ENCODE assay signal across 1 cellular context in genomic region chr1:15152318-15153183, GRCh38.
A peak's percentile ranks its signal among the peaks of the same experiment; 100 is the strongest.
TF ChIP-seq lines count a peak whose summit lies in the region.

No MANE protein-coding gene starts in this region.

TF ChIP-seq in K562, 482 proteins besides CTCF, POLR2A, EP300 and RAD21 (continued from another document and continues in another):
- TF ChIP-seq FOXP4 (CRISPR knock-in tag; IDR thresholded peaks at IDR 0.05; ENCODE audit: borderline replicate concordance) (no peak), ZFP36 (IDR thresholded peaks at IDR 0.05; ENCODE audit: low read depth, low read length, partially characterized antibody) (peak; percentile 8), DEAF1 (CRISPR knock-in tag; IDR thresholded peaks at IDR 0.05) (peak; percentile 66; the same call in 1 of the 2 replicates), ZSCAN32 (CRISPR knock-in tag; IDR thresholded peaks at IDR 0.05) (no peak), KLF10 (CRISPR knock-in tag; IDR thresholded peaks at IDR 0.05) (no peak), DMBX1 (CRISPR knock-in tag; IDR thresholded peaks at IDR 0.05; ENCODE audit: borderline replicate concordance) (no peak), PCBP2 (IDR thresholded peaks at IDR 0.05; ENCODE audit: low read depth, low read length, poor library complexity, severe bottlenecking) (no peak), RHOXF2B (CRISPR knock-in tag; conservative IDR thresholded peaks at IDR 0.05) (no peak), ETV6 (IDR thresholded peaks at IDR 0.05; ENCODE audit: borderline replicate concordance in 1 of 2, low read depth in 2 of 2, low read length in 1 of 2) (no peak), ETV6 (CRISPR knock-in tag; IDR thresholded peaks at IDR 0.05; ENCODE audit: borderline replicate concordance) (no peak), ZNF232 (CRISPR knock-in tag; IDR thresholded peaks at IDR 0.05) (no peak), ZKSCAN8 (CRISPR knock-in tag; IDR thresholded peaks at IDR 0.05) (no peak), TAF15 (IDR thresholded peaks at IDR 0.05; ENCODE audit: low read depth, low read length) (no peak), NCOA6 (IDR thresholded peaks at IDR 0.05) (no peak), ZBTB9 (CRISPR knock-in tag; IDR thresholded peaks at IDR 0.05) (no peak), CC2D1A (IDR thresholded peaks at IDR 0.05) (0 out of 2 replicates have a peak, but pooled peaks have one; percentile 53), CBFB (CRISPR knock-in tag; IDR thresholded peaks at IDR 0.05) (no peak), ZNF324 (CRISPR knock-in tag; IDR thresholded peaks at IDR 0.05) (no peak), ZC3H11A (IDR thresholded peaks at IDR 0.05; ENCODE audit: low read depth, low read length) (0 out of 2 replicates have a peak, but pooled peaks have one; percentile 16), ZNF146 (CRISPR knock-in tag; IDR thresholded peaks at IDR 0.05; ENCODE audit: unreplicated experiment) (no peak), TCF3 (CRISPR knock-in tag; IDR thresholded peaks at IDR 0.05) (0 out of 2 replicates have a peak, but pooled peaks have one; percentile 8), FIP1L1 (IDR thresholded peaks at IDR 0.05; ENCODE audit: low read depth, low read length, poor library complexity, severe bottlenecking) (no peak), TEAD4 (IDR thresholded peaks at IDR 0.05; ENCODE audit: low read length) (0 out of 2 replicates have a peak, but pooled peaks have one; percentile 12), TEAD4 (CRISPR knock-in tag; IDR thresholded peaks at IDR 0.05; ENCODE audit: borderline replicate concordance) (no peak), KAT8 (IDR thresholded peaks at IDR 0.05; ENCODE audit: low read depth) (no peak), IFI16 (CRISPR knock-in tag; IDR thresholded peaks at IDR 0.05) (no peak), ZNF347 (CRISPR knock-in tag; IDR thresholded peaks at IDR 0.05; ENCODE audit: low read depth) (no peak), RFX1 (IDR thresholded peaks at IDR 0.05) (no peak), OTX1 (CRISPR knock-in tag; IDR thresholded peaks at IDR 0.05) (no peak), NEUROD1 (IDR thresholded peaks at IDR 0.05; ENCODE audit: borderline replicate concordance, low read depth, low read length, partially characterized antibody) (peak; percentile 29), NRF1 (conservative IDR thresholded peaks at IDR 0.05 in 1 of 2, IDR thresholded peaks at IDR 0.05 in 1 of 2) (no peak), ZNF507 (tag; conservative IDR thresholded peaks at IDR 0.05) (no peak), CEBPG (CRISPR knock-in tag; IDR thresholded peaks at IDR 0.05) (no peak), CEBPG (tag; conservative IDR thresholded peaks at IDR 0.05 in 1 of 2, IDR thresholded peaks at IDR 0.05 in 1 of 2) (no peak), GABPB1 (CRISPR knock-in tag; IDR thresholded peaks at IDR 0.05) (no peak), MTA3 (IDR thresholded peaks at IDR 0.05; ENCODE audit: borderline replicate concordance) (0 out of 2 replicates have a peak, but pooled peaks have one; percentile 16), NELFE (IDR thresholded peaks at IDR 0.05; ENCODE audit: insufficient read depth, insufficient read length) (no peak), E2F3 (CRISPR knock-in tag; IDR thresholded peaks at IDR 0.05) (no peak)
- TF ChIP-seq, protein P1, sequence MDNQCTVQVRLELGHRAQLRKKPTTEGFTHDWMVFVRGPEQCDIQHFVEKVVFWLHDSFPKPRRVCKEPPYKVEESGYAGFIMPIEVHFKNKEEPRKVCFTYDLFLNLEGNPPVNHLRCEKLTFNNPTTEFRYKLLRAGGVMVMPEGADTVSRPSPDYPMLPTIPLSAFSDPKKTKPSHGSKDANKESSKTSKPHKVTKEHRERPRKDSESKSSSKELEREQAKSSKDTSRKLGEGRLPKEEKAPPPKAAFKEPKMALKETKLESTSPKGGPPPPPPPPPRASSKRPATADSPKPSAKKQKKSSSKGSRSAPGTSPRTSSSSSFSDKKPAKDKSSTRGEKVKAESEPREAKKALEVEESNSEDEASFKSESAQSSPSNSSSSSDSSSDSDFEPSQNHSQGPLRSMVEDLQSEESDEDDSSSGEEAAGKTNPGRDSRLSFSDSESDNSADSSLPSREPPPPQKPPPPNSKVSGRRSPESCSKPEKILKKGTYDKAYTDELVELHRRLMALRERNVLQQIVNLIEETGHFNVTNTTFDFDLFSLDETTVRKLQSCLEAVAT (IDR thresholded peaks at IDR 0.05) = no peak
- TF ChIP-seq, protein P2, sequence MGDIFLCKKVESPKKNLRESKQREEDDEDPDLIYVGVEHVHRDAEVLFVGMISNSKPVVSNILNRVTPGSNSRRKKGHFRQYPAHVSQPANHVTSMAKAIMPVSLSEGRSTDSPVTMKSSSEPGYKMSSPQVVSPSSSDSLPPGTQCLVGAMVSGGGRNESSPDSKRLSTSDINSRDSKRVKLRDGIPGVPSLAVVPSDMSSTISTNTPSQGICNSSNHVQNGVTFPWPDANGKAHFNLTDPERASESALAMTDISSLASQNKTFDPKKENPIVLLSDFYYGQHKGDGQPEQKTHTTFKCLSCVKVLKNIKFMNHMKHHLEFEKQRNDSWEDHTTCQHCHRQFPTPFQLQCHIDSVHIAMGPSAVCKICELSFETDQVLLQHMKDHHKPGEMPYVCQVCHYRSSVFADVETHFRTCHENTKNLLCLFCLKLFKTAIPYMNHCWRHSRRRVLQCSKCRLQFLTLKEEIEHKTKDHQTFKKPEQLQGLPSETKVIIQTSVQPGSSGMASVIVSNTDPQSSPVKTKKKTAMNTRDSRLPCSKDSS (IDR thresholded peaks at IDR 0.05; ENCODE audit: low read depth, partially characterized antibody) = no peak
- TF ChIP-seq, protein P3, sequence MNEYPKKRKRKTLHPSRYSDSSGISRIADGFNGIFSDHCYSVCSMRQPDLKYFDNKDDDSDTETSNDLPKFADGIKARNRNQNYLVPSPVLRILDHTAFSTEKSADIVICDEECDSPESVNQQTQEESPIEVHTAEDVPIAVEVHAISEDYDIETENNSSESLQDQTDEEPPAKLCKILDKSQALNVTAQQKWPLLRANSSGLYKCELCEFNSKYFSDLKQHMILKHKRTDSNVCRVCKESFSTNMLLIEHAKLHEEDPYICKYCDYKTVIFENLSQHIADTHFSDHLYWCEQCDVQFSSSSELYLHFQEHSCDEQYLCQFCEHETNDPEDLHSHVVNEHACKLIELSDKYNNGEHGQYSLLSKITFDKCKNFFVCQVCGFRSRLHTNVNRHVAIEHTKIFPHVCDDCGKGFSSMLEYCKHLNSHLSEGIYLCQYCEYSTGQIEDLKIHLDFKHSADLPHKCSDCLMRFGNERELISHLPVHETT (CRISPR knock-in tag; conservative IDR thresholded peaks at IDR 0.05 in 1 of 2, IDR thresholded peaks at IDR 0.05 in 1 of 2) = no peak
- TF ChIP-seq, protein P4, sequence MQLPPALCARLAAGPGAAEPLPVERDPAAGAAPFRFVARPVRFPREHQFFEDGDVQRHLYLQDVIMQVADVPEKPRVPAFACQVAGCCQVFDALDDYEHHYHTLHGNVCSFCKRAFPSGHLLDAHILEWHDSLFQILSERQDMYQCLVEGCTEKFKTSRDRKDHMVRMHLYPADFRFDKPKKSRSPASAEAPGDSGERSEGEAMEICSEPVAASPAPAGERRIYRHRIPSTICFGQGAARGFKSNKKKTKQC (CRISPR knock-in tag; IDR thresholded peaks at IDR 0.05) = no peak
- TF ChIP-seq, protein P5, sequence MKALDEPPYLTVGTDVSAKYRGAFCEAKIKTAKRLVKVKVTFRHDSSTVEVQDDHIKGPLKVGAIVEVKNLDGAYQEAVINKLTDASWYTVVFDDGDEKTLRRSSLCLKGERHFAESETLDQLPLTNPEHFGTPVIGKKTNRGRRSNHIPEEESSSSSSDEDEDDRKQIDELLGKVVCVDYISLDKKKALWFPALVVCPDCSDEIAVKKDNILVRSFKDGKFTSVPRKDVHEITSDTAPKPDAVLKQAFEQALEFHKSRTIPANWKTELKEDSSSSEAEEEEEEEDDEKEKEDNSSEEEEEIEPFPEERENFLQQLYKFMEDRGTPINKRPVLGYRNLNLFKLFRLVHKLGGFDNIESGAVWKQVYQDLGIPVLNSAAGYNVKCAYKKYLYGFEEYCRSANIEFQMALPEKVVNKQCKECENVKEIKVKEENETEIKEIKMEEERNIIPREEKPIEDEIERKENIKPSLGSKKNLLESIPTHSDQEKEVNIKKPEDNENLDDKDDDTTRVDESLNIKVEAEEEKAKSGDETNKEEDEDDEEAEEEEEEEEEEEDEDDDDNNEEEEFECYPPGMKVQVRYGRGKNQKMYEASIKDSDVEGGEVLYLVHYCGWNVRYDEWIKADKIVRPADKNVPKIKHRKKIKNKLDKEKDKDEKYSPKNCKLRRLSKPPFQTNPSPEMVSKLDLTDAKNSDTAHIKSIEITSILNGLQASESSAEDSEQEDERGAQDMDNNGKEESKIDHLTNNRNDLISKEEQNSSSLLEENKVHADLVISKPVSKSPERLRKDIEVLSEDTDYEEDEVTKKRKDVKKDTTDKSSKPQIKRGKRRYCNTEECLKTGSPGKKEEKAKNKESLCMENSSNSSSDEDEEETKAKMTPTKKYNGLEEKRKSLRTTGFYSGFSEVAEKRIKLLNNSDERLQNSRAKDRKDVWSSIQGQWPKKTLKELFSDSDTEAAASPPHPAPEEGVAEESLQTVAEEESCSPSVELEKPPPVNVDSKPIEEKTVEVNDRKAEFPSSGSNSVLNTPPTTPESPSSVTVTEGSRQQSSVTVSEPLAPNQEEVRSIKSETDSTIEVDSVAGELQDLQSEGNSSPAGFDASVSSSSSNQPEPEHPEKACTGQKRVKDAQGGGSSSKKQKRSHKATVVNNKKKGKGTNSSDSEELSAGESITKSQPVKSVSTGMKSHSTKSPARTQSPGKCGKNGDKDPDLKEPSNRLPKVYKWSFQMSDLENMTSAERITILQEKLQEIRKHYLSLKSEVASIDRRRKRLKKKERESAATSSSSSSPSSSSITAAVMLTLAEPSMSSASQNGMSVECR (CRISPR knock-in tag; IDR thresholded peaks at IDR 0.05) = no peak
- TF ChIP-seq, protein P6, sequence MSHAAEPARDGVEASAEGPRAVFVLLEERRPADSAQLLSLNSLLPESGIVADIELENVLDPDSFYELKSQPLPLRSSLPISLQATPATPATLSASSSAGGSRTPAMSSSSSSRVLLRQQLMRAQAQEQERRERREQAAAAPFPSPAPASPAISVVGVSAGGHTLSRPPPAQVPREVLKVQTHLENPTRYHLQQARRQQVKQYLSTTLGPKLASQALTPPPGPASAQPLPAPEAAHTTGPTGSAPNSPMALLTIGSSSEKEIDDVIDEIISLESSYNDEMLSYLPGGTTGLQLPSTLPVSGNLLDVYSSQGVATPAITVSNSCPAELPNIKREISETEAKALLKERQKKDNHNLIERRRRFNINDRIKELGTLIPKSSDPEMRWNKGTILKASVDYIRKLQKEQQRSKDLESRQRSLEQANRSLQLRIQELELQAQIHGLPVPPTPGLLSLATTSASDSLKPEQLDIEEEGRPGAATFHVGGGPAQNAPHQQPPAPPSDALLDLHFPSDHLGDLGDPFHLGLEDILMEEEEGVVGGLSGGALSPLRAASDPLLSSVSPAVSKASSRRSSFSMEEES (CRISPR knock-in tag; IDR thresholded peaks at IDR 0.05) = no peak
- TF ChIP-seq, protein P7, sequence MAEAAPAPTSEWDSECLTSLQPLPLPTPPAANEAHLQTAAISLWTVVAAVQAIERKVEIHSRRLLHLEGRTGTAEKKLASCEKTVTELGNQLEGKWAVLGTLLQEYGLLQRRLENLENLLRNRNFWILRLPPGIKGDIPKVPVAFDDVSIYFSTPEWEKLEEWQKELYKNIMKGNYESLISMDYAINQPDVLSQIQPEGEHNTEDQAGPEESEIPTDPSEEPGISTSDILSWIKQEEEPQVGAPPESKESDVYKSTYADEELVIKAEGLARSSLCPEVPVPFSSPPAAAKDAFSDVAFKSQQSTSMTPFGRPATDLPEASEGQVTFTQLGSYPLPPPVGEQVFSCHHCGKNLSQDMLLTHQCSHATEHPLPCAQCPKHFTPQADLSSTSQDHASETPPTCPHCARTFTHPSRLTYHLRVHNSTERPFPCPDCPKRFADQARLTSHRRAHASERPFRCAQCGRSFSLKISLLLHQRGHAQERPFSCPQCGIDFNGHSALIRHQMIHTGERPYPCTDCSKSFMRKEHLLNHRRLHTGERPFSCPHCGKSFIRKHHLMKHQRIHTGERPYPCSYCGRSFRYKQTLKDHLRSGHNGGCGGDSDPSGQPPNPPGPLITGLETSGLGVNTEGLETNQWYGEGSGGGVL (CRISPR knock-in tag; IDR thresholded peaks at IDR 0.05) = no peak
